ENCODE assay signal across 31 cellular contexts in genomic region chr14:64407329-64407728, GRCh38. TPM values are rescaled to one million over a fixed set of nuclear protein-coding genes. Genes with fewer than 3 reads are reported as not detected.
DNase-seq lines count a peak whose midpoint lies in the region; ATAC-seq and TF ChIP-seq lines count a peak whose summit lies in the region.
"Had no signal": no experiment of that assay in that cellular context is flagged by ENCODE, and none has a peak within 500 bp of the region (broad histone marks: within the 10 kb centered on the region; RNA-seq: fewer than 3 reads in every experiment).

No MANE protein-coding gene starts in this region.

- H3K4me2 ChIP-seq in OCI-LY7 (ENCODE audit: low read length): no peak overlapping the region
- H3K4me2 ChIP-seq: hepatocyte, KMS-11, smooth muscle cell had no signal

- no peak overlapping the region for H2AFZ ChIP-seq in OCI-LY7 (ENCODE audit: low read length)
- H2AFZ ChIP-seq: hepatocyte had no signal

- H3K4me3 ChIP-seq in GM12864 (ENCODE audit: low read depth, low read length) (peak overlapping the region; percentile 14; the same call in 1 of the 2 replicates), OCI-LY7 (ENCODE audit: low read depth, low read length, poor library complexity, severe bottlenecking) (no peak overlapping the region), BE2C (ENCODE audit: low read depth, low read length) (no peak overlapping the region)
- H3K4me3 ChIP-seq in CD8-positive, alpha-beta T cell (ENCODE audit: low read depth, low read length): no peak overlapping the region
- H3K4me3 ChIP-seq: gastrocnemius medialis, hepatocyte, right atrium auricular region, smooth muscle cell had no signal

- H3K27me3 Mint-ChIP-seq in activated T-helper 17 cell treated with anti-CD3 and anti-CD28 coated beads, Interleukin-2, amount 50 U/mL, for 72 hours: no peaks in the 10 kb centered on the region
- H3K27me3 Mint-ChIP-seq in endothelial cell (ENCODE audit: unreplicated experiment): no peaks in the 10 kb centered on the region
- H3K27me3 Mint-ChIP-seq in CD8-positive, alpha-beta T cell (ENCODE audit: low read depth): no peaks in the 10 kb centered on the region
- H3K27me3 Mint-ChIP-seq: activated CD4-positive, alpha-beta memory T cell treated with anti-CD3 and anti-CD28 coated beads for 36 hours; dendritic cell treated with granulocyte-macrophage colony-stimulating factor and Interleukin-4, amounts not matched to agents 40 ng/mL and 50 ng/mL, for 4 days had no signal

- H3K9me3 ChIP-seq in OCI-LY7 (ENCODE audit: low read length) (no peaks in the 10 kb centered on the region), BE2C (no peaks in the 10 kb centered on the region)
- no peaks in the 10 kb centered on the region for H3K9me3 ChIP-seq in CD8-positive, alpha-beta T cell (ENCODE audit: low read length)
- H3K9me3 ChIP-seq: Caco-2, gastrocnemius medialis, right atrium auricular region had no signal

- no peaks in the 10 kb centered on the region for H4K20me1 ChIP-seq in OCI-LY7 (ENCODE audit: insufficient read depth, low read length)

- H3K4me3 Mint-ChIP-seq in activated T-helper 17 cell treated with anti-CD3 and anti-CD28 coated beads, Interleukin-2, amount 50 U/mL, for 72 hours: no peak overlapping the region
- no peak overlapping the region for H3K4me3 Mint-ChIP-seq in endothelial cell (ENCODE audit: unreplicated experiment)
- no peak overlapping the region for H3K4me3 Mint-ChIP-seq in CD8-positive, alpha-beta T cell
- H3K4me3 Mint-ChIP-seq: activated CD4-positive, alpha-beta memory T cell treated with anti-CD3 and anti-CD28 coated beads for 36 hours; dendritic cell treated with granulocyte-macrophage colony-stimulating factor and Interleukin-4, amounts not matched to agents 40 ng/mL and 50 ng/mL, for 4 days; immature natural killer cell had no signal

- H3K4me1 Mint-ChIP-seq in activated T-helper 17 cell treated with anti-CD3 and anti-CD28 coated beads, Interleukin-2, amount 50 U/mL, for 72 hours: peaks cover 4% of the 10 kb centered on the region
- no peaks in the 10 kb centered on the region for H3K4me1 Mint-ChIP-seq in endothelial cell (ENCODE audit: unreplicated experiment)
- H3K4me1 Mint-ChIP-seq in CD8-positive, alpha-beta T cell (ENCODE audit: low read depth): peaks cover 10% of the 10 kb centered on the region
- H3K4me1 Mint-ChIP-seq: immature natural killer cell had no signal

- CTCF ChIA-PET in OCI-LY7 (lab: Charles Lee; ENCODE audit: unreplicated experiment): no interaction called here
- CTCF ChIA-PET in CD8-positive, alpha-beta T cell (lab: Charles Lee): interaction anchor here (1.0 kb wide), 1 partner anchor 23 kb away, joined by 3 read pairs; no protein-coding TSS in a partner anchor

- peaks cover 88% of the 10 kb centered on the region for H3K36me3 Mint-ChIP-seq in activated T-helper 17 cell treated with anti-CD3 and anti-CD28 coated beads, Interleukin-2, amount 50 U/mL, for 72 hours (ENCODE audit: low read depth)
- peaks cover 3% of the 10 kb centered on the region for H3K36me3 Mint-ChIP-seq in endothelial cell (ENCODE audit: low read depth, unreplicated experiment)
- peaks cover 46% of the 10 kb centered on the region for H3K36me3 Mint-ChIP-seq in CD8-positive, alpha-beta T cell

- no peak for TF ChIP-seq CTCF in GM12864 (IDR thresholded peaks at IDR 0.05; ENCODE audit: low read depth, low read length, missing control alignments)
- no peak for TF ChIP-seq CTCF in OCI-LY7 (conservative IDR thresholded peaks at IDR 0.05; ENCODE audit: low read length)
- TF ChIP-seq CTCF in endothelial cell (IDR thresholded peaks at IDR 0.05; ENCODE audit: unreplicated experiment): no peak
- TF ChIP-seq CTCF in BE2C (IDR thresholded peaks at IDR 0.05; ENCODE audit: low read depth, low read length): no peak
- no peak for TF ChIP-seq CTCF in CD8-positive, alpha-beta T cell (IDR thresholded peaks at IDR 0.05)

- no peak for DNase-seq in GM12864 (ENCODE audit: low read depth)
- no peak for DNase-seq in OCI-LY7 (ENCODE audit: low spot score)
- no peak for DNase-seq in endothelial cell (ENCODE audit: low spot score)
- no peak for DNase-seq in BE2C
- no peak for DNase-seq in CD8-positive, alpha-beta T cell
- DNase-seq: activated CD4-positive, alpha-beta memory T cell treated with anti-CD3 and anti-CD28 coated beads for 36 hours; activated CD4-positive, CD25-positive, alpha-beta regulatory T cell treated with anti-CD3 and anti-CD28 coated beads, Interleukin-2, amount 50 U/mL, for 72 hours; activated effector memory CD4-positive, alpha-beta T cell treated with anti-CD3 and anti-CD28 coated beads, Interleukin-2, amount 50 U/mL, for 16 hours; Caco-2; central memory CD4-positive, alpha-beta T cell; DMS79; gastrocnemius medialis; GDM1; immature natural killer cell; mesenchymal stem cell; NCI-H1417; NCI-H2029 treated with DMSO at 0.1 percent for 48 hours; NCI-H2227 treated with DMSO at 0.1 percent for 48 hours; NCI-H526 treated with DMSO at 0.1 percent for 48 hours; stimulated activated CD4-positive, alpha-beta T cell treated with anti-CD3 and anti-CD28 coated beads, Interleukin-2, amount 100 ng/mL, for 24 hours; trophoblast cell had no signal

- no peaks in the 10 kb centered on the region for H3K9me2 ChIP-seq in OCI-LY7 (ENCODE audit: insufficient read depth, low read length)

- ATAC-seq in GM18909 (IDR thresholded peaks at IDR 0.05; ENCODE audit: poor library complexity, unreplicated experiment) (peak; percentile 34), HG02610 (IDR thresholded peaks at IDR 0.05; ENCODE audit: unreplicated experiment) (peak; percentile 49)
- ATAC-seq in activated T-helper 17 cell treated with anti-CD3 and anti-CD28 coated beads, Interleukin-2, amount 50 U/mL, for 72 hours (replicated peaks): peak; percentile 66
- ATAC-seq in CD8-positive, alpha-beta T cell: no peak
- ATAC-seq: gastrocnemius medialis, left lobe of liver had no signal

- H3K36me3 ChIP-seq in OCI-LY7 (ENCODE audit: insufficient read depth, low read length) (peaks cover 92% of the 10 kb centered on the region), BE2C (peaks cover 80% of the 10 kb centered on the region)
- no peaks in the 10 kb centered on the region for H3K36me3 ChIP-seq in CD8-positive, alpha-beta T cell (ENCODE audit: insufficient read depth, low read length)

- H3K9me3 Mint-ChIP-seq in activated T-helper 17 cell treated with anti-CD3 and anti-CD28 coated beads, Interleukin-2, amount 50 U/mL, for 72 hours: no peaks in the 10 kb centered on the region
- no peaks in the 10 kb centered on the region for H3K9me3 Mint-ChIP-seq in endothelial cell (ENCODE audit: unreplicated experiment)
- H3K9me3 Mint-ChIP-seq in CD8-positive, alpha-beta T cell: no peaks in the 10 kb centered on the region
- H3K9me3 Mint-ChIP-seq: activated CD4-positive, alpha-beta memory T cell treated with anti-CD3 and anti-CD28 coated beads for 36 hours; dendritic cell treated with granulocyte-macrophage colony-stimulating factor and Interleukin-4, amounts not matched to agents 40 ng/mL and 50 ng/mL, for 4 days; immature natural killer cell had no signal

- BruUV-seq in OCI-LY7 (replicated peaks; lab: Mats Ljungman, UMichigan): no TSS peak

- H3K27ac ChIP-seq in OCI-LY7 (ENCODE audit: low read depth, low read length, poor library complexity, severe bottlenecking): no peak overlapping the region
- no peak overlapping the region for H3K27ac ChIP-seq in CD8-positive, alpha-beta T cell (ENCODE audit: low read depth, low read length)
- H3K27ac ChIP-seq: gastrocnemius medialis, hepatocyte, HL-60, KMS-11, right atrium auricular region had no signal

- no peaks in the 10 kb centered on the region for H3K4me1 ChIP-seq in OCI-LY7 (ENCODE audit: insufficient read depth, low read length, poor library complexity, severe bottlenecking)
- H3K4me1 ChIP-seq in BE2C: no peaks in the 10 kb centered on the region
- no peaks in the 10 kb centered on the region for H3K4me1 ChIP-seq in CD8-positive, alpha-beta T cell (ENCODE audit: insufficient read depth, low read length)
- H3K4me1 ChIP-seq: gastrocnemius medialis, right atrium auricular region had no signal

- intact Hi-C loops in OCI-LY7 (cut with micrococcal nuclease; ENCODE audit: unreplicated experiment): no loop called here
- intact Hi-C loops in CD8-positive, alpha-beta T cell (cut with DNase I, micrococcal nuclease): no loop called here

- no peaks in the 10 kb centered on the region for H3K27me3 ChIP-seq in BE2C
- no peaks in the 10 kb centered on the region for H3K27me3 ChIP-seq in CD8-positive, alpha-beta T cell (ENCODE audit: insufficient read depth, low read length)
- H3K27me3 ChIP-seq: gastrocnemius medialis, hepatocyte, right atrium auricular region had no signal

- no peak overlapping the region for H3K27ac Mint-ChIP-seq in activated T-helper 17 cell treated with anti-CD3 and anti-CD28 coated beads, Interleukin-2, amount 50 U/mL, for 72 hours
- H3K27ac Mint-ChIP-seq in endothelial cell (ENCODE audit: unreplicated experiment): no peak overlapping the region
- H3K27ac Mint-ChIP-seq in CD8-positive, alpha-beta T cell: no peak overlapping the region
- H3K27ac Mint-ChIP-seq: activated CD4-positive, alpha-beta memory T cell treated with anti-CD3 and anti-CD28 coated beads for 36 hours; dendritic cell treated with granulocyte-macrophage colony-stimulating factor and Interleukin-4, amounts not matched to agents 40 ng/mL and 50 ng/mL, for 4 days; immature natural killer cell had no signal

- POLR2A ChIA-PET in OCI-LY7 (lab: Charles Lee): interaction anchor here (0.6 to 0.7 kb wide), 2 partner anchors 14 to 330 kb away, joined by 3 to 10 read pairs; no protein-coding TSS in a partner anchor
- POLR2A ChIA-PET in CD8-positive, alpha-beta T cell (lab: Charles Lee): interaction anchor here (0.6 kb wide), 1 partner anchor 60 kb away, joined by 3 read pairs; no protein-coding TSS in a partner anchor

- peaks cover 32% of the 10 kb centered on the region; the same call in 1 of the 2 replicates for H3K79me2 ChIP-seq in OCI-LY7 (ENCODE audit: insufficient read depth, low read depth, low read length)
- H3K79me2 ChIP-seq: hepatocyte had no signal

RNA-seq across cellular contexts. Expression of gene MTHFD1, which starts 19.2 kb away (rescaled TPM):
- total RNA-seq in activated T-helper 17 cell treated with anti-CD3 and anti-CD28 coated beads, Interleukin-2, amount 50 U/mL, for 72 hours: 100 to 1,000 TPM; 142 to 282 TPM
- total RNA-seq in OCI-LY7 (2014; rRNA removed; shearing (Covaris generic)): 73.7 and 100 TPM in 2 replicates
- total RNA-seq in OCI-LY7 (2022) (163 and 166 TPM in 2 replicates), endothelial cell (ENCODE audit: unreplicated experiment) (43.7 TPM)
- polyA plus RNA-seq in BE2C (2012; ENCODE audit: insufficient read depth, insufficient read length, low read depth): 58.4 TPM
- total RNA-seq in CD8-positive, alpha-beta T cell: 10 to 100 TPM; 14.4 to 15.6 TPM

RNA-seq across cellular contexts. Expression of gene AKAP5, which starts 58.0 kb away (rescaled TPM):
- total RNA-seq in activated T-helper 17 cell treated with anti-CD3 and anti-CD28 coated beads, Interleukin-2, amount 50 U/mL, for 72 hours: 1 to 10 TPM in 1 of 2 donors, under 1 TPM in 1; 0.82 to 1.0 TPM
- total RNA-seq in OCI-LY7 (2014; rRNA removed; shearing (Covaris generic)): 0.31 and 0.92 TPM in 2 replicates
- total RNA-seq in OCI-LY7 (2022): 0.57 TPM in 2 replicates
- 6.1 TPM for total RNA-seq in endothelial cell (ENCODE audit: unreplicated experiment)
- polyA plus RNA-seq in BE2C (2012; ENCODE audit: insufficient read depth, insufficient read length, low read depth): 2.6 TPM
- total RNA-seq in CD8-positive, alpha-beta T cell: 1 to 10 TPM; 3.7 TPM
